ENCODE assay signal across 8 cellular contexts in genomic region chr10:132420469-132421376, GRCh38. TPM values are rescaled to one million over a fixed set of nuclear protein-coding genes. Genes with fewer than 3 reads are reported as not detected.
A peak's percentile ranks its signal among the peaks of the same experiment; 100 is the strongest.
DNase-seq lines count a peak whose midpoint lies in the region; ATAC-seq, FAIRE-seq and TF ChIP-seq lines count a peak whose summit lies in the region.

No MANE protein-coding gene starts in this region.

- H3K4me3 ChIP-seq in mesendoderm (ENCODE audit: low read length), result no peak overlapping the region

- no peak overlapping the region for H2BK120ac ChIP-seq in mesendoderm (ENCODE audit: low read depth, low read length)

- H3K36me3 ChIP-seq in mesendoderm (ENCODE audit: control insufficient read depth, insufficient read depth, low read length), result no peaks in the 10 kb centered on the region

- H2AK5ac ChIP-seq in mesendoderm (ENCODE audit: low read length), result no peak overlapping the region

- 0 out of 2 replicates have a peak overlapping the region, but pooled peaks have one; percentile 65 for H3K27ac Mint-ChIP-seq in WTC11

- no peak overlapping the region for H3K4me3 Mint-ChIP-seq in WTC11

- H3K79me1 ChIP-seq in mesendoderm (ENCODE audit: low read length), result no peaks in the 10 kb centered on the region

- no peak for TF ChIP-seq POLR2A in GM12891 (IDR thresholded peaks at IDR 0.05; ENCODE audit: low read depth, low read length)

- peak; percentile 21 for ATAC-seq in HG03354 (IDR thresholded peaks at IDR 0.05; ENCODE audit: poor library complexity, severe bottlenecking, unreplicated experiment)
- ATAC-seq in WTC11, result no peak
- ATAC-seq in GM19467 (IDR thresholded peaks at IDR 0.05; ENCODE audit: unreplicated experiment), result no peak

- peaks cover 3% of the 10 kb centered on the region; the same call in 1 of the 2 replicates for H3K9me3 Mint-ChIP-seq in WTC11

- no peak overlapping the region for H2BK5ac ChIP-seq in mesendoderm (ENCODE audit: low read length)

- CTCF ChIA-PET in WTC11 (lab: Charles Lee), result interaction anchor here (0.7 to 6.6 kb wide), 4 partner anchors 15 to 60 kb away, joined by 3 to 63 read pairs (median 6); partner anchors contain the start of gene PWWP2B

- H3K23ac ChIP-seq in mesendoderm (ENCODE audit: low read length), result no peak overlapping the region

- no peak overlapping the region for H2BK15ac ChIP-seq in mesendoderm (replicated peaks; ENCODE audit: low read depth)

- no peak for DNase-seq in GM12891 (ENCODE audit: insufficient read length, low spot score)
- no peak for DNase-seq in WTC11 (ENCODE audit: low spot score)
- no peak for DNase-seq in mesendoderm
- no peak for DNase-seq in activated CD8-positive, alpha-beta memory T cell treated with anti-CD3 and anti-CD28 coated beads, Interleukin-2, amount 50 U/mL, for 48 hours
- DNase-seq in activated CD4-positive, alpha-beta T cell treated with anti-CD3 and anti-CD28 coated beads, Interleukin-2, amount 50 U/mL, for 48 hours, result no peak
- no peak for DNase-seq in C1 segment of cervical spinal cord (lab: John Stamatoyannopoulos, UW)

- peak overlapping the region; percentile 9 for H3K4ac ChIP-seq in mesendoderm (ENCODE audit: low read depth, low read length)

- H3K36me3 Mint-ChIP-seq in WTC11, result no peaks in the 10 kb centered on the region

- H3K27ac ChIP-seq in mesendoderm (ENCODE audit: low read depth, low read length), result peak overlapping the region; percentile 34

- peak; percentile 78 for FAIRE-seq in GM12891 (lab: Jason Lieb, UNC)

- no peak overlapping the region for H3K9ac ChIP-seq in mesendoderm (ENCODE audit: low read length)

- H3K18ac ChIP-seq in mesendoderm (ENCODE audit: low read length), result peak overlapping the region; percentile 46

- TF ChIP-seq CTCF in WTC11 (IDR thresholded peaks at IDR 0.05), result no peak

- H3K27me3 Mint-ChIP-seq in WTC11 (ENCODE audit: low read depth), result no peaks in the 10 kb centered on the region

- POLR2A ChIA-PET in WTC11 (lab: Charles Lee), result interaction anchor here (0.9 kb wide), 1 partner anchor 13 kb away, joined by 3 read pairs; no protein-coding TSS in a partner anchor

- H3K79me2 ChIP-seq in mesendoderm (ENCODE audit: control insufficient read depth, insufficient read depth, low read length), result no peaks in the 10 kb centered on the region

- H4K5ac ChIP-seq in mesendoderm (ENCODE audit: low read length), result no peak overlapping the region

- H3K56ac ChIP-seq in mesendoderm (ENCODE audit: low read length), result peak overlapping the region; percentile 79

- H3K4me2 ChIP-seq in mesendoderm (ENCODE audit: low read length), result no peak overlapping the region

- no peaks in the 10 kb centered on the region for H3K27me3 ChIP-seq in mesendoderm (ENCODE audit: insufficient read depth, low read length, poor library complexity)

- H4K8ac ChIP-seq in mesendoderm (ENCODE audit: low read depth, low read length), result no peak overlapping the region

- H3K4me1 Mint-ChIP-seq in WTC11, result peaks cover 20% of the 10 kb centered on the region

- no CpG with 5 or more reads among the region's 25 CpGs for WGBS in mesendoderm (ENCODE audit: extremely low coverage, insufficient coverage, low lambda C conversion rate)

- peaks cover 8% of the 10 kb centered on the region for H3K4me1 ChIP-seq in mesendoderm (ENCODE audit: control insufficient read depth, low read depth, low read length)

TF ChIP-seq in GM12891, 5 proteins besides CTCF, POLR2A, EP300 and RAD21:
- no peak for TF ChIP-seq PAX5 (IDR thresholded peaks at IDR 0.05; ENCODE audit: insufficient read depth, low read length, severe bottlenecking)
- TF ChIP-seq POLR2AphosphoS5 (IDR thresholded peaks at IDR 0.05; ENCODE audit: low read depth, low read length), result no peak
- TF ChIP-seq TAF1 (IDR thresholded peaks at IDR 0.05; ENCODE audit: low read depth, low read length), result no peak
- peak; percentile 61 for TF ChIP-seq SPI1 (IDR thresholded peaks at IDR 0.05; ENCODE audit: low read depth, low read length)
- TF ChIP-seq POU2F2 (IDR thresholded peaks at IDR 0.05; ENCODE audit: low read depth, low read length), result no peak

TF ChIP-seq in WTC11, 78 proteins besides CTCF, POLR2A, EP300 and RAD21:
- TF ChIP-seq ZNF423 (CRISPR knock-in tag; IDR thresholded peaks at IDR 0.05), result peak; percentile 58
- no peak for TF ChIP-seq HMGXB4 (CRISPR knock-in tag; IDR thresholded peaks at IDR 0.05)

RNA-seq across cellular contexts. Expression of gene PWWP2B, which starts 23.7 kb away (rescaled TPM):
- 0.13 TPM for polyA plus RNA-seq in GM12891 (2012; ENCODE audit: low read depth, missing spikeins)
- 12.2 to 14.1 TPM (median 13.6 TPM) in 3 replicates for total RNA-seq in WTC11 (2021)
- 4.0 TPM for polyA plus RNA-seq in mesendoderm (2013, experiment 1 of 2)
- 3.9 TPM for polyA plus RNA-seq in mesendoderm (2013, experiment 2 of 2)
